ENCODE assay signal across 8 cellular contexts in the genomic region with DNA sequence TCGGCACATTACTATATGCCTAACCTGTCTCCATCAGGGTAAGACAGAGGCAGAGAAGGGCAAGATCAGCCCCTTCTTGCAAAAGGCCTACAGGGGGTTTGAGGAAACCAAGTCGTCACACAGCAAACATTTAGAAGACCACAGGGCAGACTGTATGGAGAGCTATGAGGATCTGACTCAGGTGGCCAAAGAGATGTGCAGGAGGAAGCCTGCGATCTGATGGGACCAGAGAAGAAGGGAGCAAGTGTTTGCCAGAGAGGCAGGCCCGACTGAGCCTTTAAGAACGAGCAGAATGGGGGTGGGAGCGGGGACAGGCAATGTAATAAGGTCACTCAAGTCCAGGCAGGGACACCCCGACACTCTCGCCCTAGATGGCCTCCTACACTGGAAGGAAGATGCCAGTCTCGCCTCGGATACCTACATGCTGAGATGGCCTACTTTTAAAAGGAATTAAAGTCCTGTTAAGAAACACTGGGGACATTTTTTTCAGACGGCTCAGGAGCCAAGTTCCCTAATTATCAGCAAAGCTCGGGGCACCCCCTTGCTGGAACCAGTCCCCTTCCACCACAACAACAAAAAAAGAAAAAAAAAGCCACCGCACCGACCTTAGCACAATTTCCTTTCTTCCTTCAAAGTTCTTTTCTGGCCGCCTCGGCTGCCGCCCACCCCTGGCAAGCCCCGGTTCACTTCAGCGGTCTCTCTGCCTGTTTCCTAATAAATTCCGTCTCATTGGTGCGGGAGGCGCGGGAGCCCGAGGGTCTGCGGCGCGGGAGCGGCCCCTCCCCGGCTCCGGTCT. TPM values are rescaled to one million over a fixed set of nuclear protein-coding genes. Genes with fewer than 3 reads are reported as not detected.
DNase-seq lines count a peak whose midpoint lies in the region; ATAC-seq and TF ChIP-seq lines count a peak whose summit lies in the region.

No MANE protein-coding gene starts in this region.

- no peaks in the 10 kb centered on the region for H3K79me2 ChIP-seq in OCI-LY1 (ENCODE audit: insufficient read depth, low read length)

- peaks cover 4% of the 10 kb centered on the region for H3K36me3 Mint-ChIP-seq in nephron progenitor cell (ENCODE audit: low read depth)

- DNase-seq in GM10266 (ENCODE audit: extremely low spot score), result peak; percentile 21
- DNase-seq in nephron progenitor cell, result no peak
- no peak for DNase-seq in NCI-H524 (lab: John Stamatoyannopoulos, UW)
- DNase-seq in NK-92 (lab: John Stamatoyannopoulos, UW; ENCODE audit: unreplicated experiment), result no peak
- no peak for DNase-seq in NCI-H774 (lab: John Stamatoyannopoulos, UW)

- H3K27ac ChIP-seq in OCI-LY1 (ENCODE audit: low read depth, low read length, poor library complexity, severe bottlenecking) (no peak overlapping the region), ectodermal cell (ENCODE audit: insufficient read depth, low read depth, low read length, poor library complexity, severe bottlenecking) (no peak overlapping the region)

- H3K9me3 ChIP-seq in OCI-LY1 (ENCODE audit: low read length), result no peaks in the 10 kb centered on the region
- no peaks in the 10 kb centered on the region for H3K9me3 ChIP-seq in ectodermal cell (ENCODE audit: control insufficient read depth, low read length)

- no peak for ATAC-seq in HG03159 (IDR thresholded peaks at IDR 0.05; ENCODE audit: unreplicated experiment)

- no peaks in the 10 kb centered on the region for H3K9me3 Mint-ChIP-seq in nephron progenitor cell

- no peaks in the 10 kb centered on the region for H4K20me1 ChIP-seq in OCI-LY1 (ENCODE audit: insufficient read depth, low read length)

- H3K4me3 Mint-ChIP-seq in nephron progenitor cell, result peak overlapping the region; percentile 88

- peaks cover 21% of the 10 kb centered on the region for H3K4me1 ChIP-seq in OCI-LY1 (ENCODE audit: insufficient read depth, low read length, severe bottlenecking)
- peaks cover 5% of the 10 kb centered on the region for H3K4me1 ChIP-seq in ectodermal cell (ENCODE audit: control insufficient read depth, insufficient read depth, low read length)

- peak overlapping the region; percentile 1 for H3K27ac Mint-ChIP-seq in nephron progenitor cell

- H3K4me3 ChIP-seq in OCI-LY1 (ENCODE audit: low read depth, low read length, poor library complexity, severe bottlenecking) (peak overlapping the region; percentile 93), ectodermal cell (ENCODE audit: insufficient read depth, low read depth, low read length) (peak overlapping the region; percentile 78)

- H3K27me3 ChIP-seq in OCI-LY1 (ENCODE audit: insufficient read depth, low read length), result no peaks in the 10 kb centered on the region
- H3K27me3 ChIP-seq in ectodermal cell (ENCODE audit: control insufficient read depth, insufficient read depth, low read length, poor library complexity, severe bottlenecking), result peaks cover 20% of the 10 kb centered on the region

- H3K9me2 ChIP-seq in OCI-LY1 (ENCODE audit: low read depth, low read length), result no peaks in the 10 kb centered on the region

- no peaks in the 10 kb centered on the region for H3F3A ChIP-seq in OCI-LY1 (ENCODE audit: insufficient read depth, low read length)

- H3K9ac ChIP-seq in OCI-LY1 (ENCODE audit: low read length), result peak overlapping the region; percentile 81

- H3K4me1 Mint-ChIP-seq in nephron progenitor cell, result peaks cover 43% of the 10 kb centered on the region

- 10 to 13% methylated on average over 30 of the region's 30 CpGs for WGBS in ectodermal cell, 2 experiments

- no peak for TF ChIP-seq CTCF in GM10266 (IDR thresholded peaks at IDR 0.05; ENCODE audit: control insufficient read depth, insufficient read depth, low read depth, missing control alignments)
- TF ChIP-seq CTCF in OCI-LY1 (IDR thresholded peaks at IDR 0.05; ENCODE audit: low read length), result no peak
- no peak for TF ChIP-seq CTCF in nephron progenitor cell (IDR thresholded peaks at IDR 0.05)

- no peaks in the 10 kb centered on the region for H3K36me3 ChIP-seq in OCI-LY1 (ENCODE audit: insufficient read depth, low read length)
- no peaks in the 10 kb centered on the region for H3K36me3 ChIP-seq in ectodermal cell (ENCODE audit: control insufficient read depth, insufficient read depth, low read length)

- H3K4me2 ChIP-seq in OCI-LY1 (ENCODE audit: low read length), result peak overlapping the region; percentile 97

- no peak overlapping the region for H2AFZ ChIP-seq in OCI-LY1 (ENCODE audit: low read length)

- peaks cover 18% of the 10 kb centered on the region for H3K27me3 Mint-ChIP-seq in nephron progenitor cell (ENCODE audit: low read depth, poor library complexity)

RNA-seq across cellular contexts. Expression of a gene that starts 1.5 kb away (rescaled TPM):
- 7.8 TPM for polyA plus RNA-seq in ectodermal cell (2013, experiment 1 of 4)
- polyA plus RNA-seq in ectodermal cell (2013, experiment 2 of 4), result 5.8 TPM
- 4.5 TPM for polyA plus RNA-seq in ectodermal cell (2013, experiment 3 of 4)
- 6.2 TPM for polyA plus RNA-seq in ectodermal cell (2013, experiment 4 of 4)

RNA-seq across cellular contexts. Expression of a gene that starts 42.7 kb away (rescaled TPM):
- 8.0 TPM for polyA plus RNA-seq in ectodermal cell (2013, experiment 1 of 4)
- 7.2 TPM for polyA plus RNA-seq in ectodermal cell (2013, experiment 2 of 4)
- polyA plus RNA-seq in ectodermal cell (2013, experiment 3 of 4), result 5.3 TPM
- polyA plus RNA-seq in ectodermal cell (2013, experiment 4 of 4), result 7.0 TPM
